ENCODE assay signal across 23 cellular contexts in the genomic region with DNA sequence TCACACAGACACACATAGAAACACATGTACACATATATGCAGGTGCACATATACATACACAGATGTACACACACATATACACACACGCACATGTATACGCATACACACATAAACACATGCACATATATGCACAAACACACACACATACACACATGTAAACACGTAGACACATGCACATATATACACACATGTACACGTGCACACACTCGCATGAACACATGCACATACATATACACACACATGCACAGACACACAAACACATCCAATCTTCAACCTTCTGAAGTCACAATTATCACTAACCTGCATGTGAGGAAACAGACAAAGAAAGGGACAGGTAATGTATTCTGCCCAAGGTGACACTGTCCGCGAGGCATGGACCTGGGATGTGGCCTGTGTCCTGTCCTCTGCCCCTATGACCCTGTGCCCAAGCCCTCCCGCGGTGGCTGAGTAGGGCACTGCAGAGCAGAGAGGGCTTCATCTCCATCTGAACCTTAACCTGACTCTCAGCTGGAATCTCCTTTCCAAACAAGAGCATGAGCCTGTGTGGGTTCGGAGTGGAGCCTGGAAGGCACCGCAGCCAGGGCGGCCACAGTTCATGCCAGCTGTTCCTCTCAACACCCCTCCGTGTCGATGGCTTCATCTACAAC.
DNase-seq lines count a peak whose midpoint lies in the region; ATAC-seq, FAIRE-seq and TF ChIP-seq lines count a peak whose summit lies in the region.
"Had no signal": no experiment of that assay in that cellular context is flagged by ENCODE, and none has a peak within 500 bp of the region (broad histone marks: within the 10 kb centered on the region; RNA-seq: fewer than 3 reads in every experiment).

No MANE protein-coding gene starts in this region.

- no peak overlapping the region for H3K27ac Mint-ChIP-seq in natural killer cell treated with Interleukin-12 subunit alpha and Interleukin-12 subunit beta and Interleukin-15 and Interleukin-18, amount 100 ng/mL, for 72 hours
- no peak overlapping the region for H3K27ac Mint-ChIP-seq in natural killer cell
- H3K27ac Mint-ChIP-seq in activated CD4-positive, alpha-beta T cell treated with anti-CD3 and anti-CD28 coated beads, Interleukin-2, amount 10 ng/mL, durations not matched to agents 7 days and 5 days: no peak overlapping the region
- H3K27ac Mint-ChIP-seq: B cell; CD4-positive, alpha-beta T cell; CD8-positive, alpha-beta T cell had no signal

- no peak overlapping the region for H3K23ac ChIP-seq in H1 (ENCODE audit: insufficient read length)

- H4K91ac ChIP-seq in H1 (replicated peaks; ENCODE audit: insufficient read length, low read length): no peak overlapping the region

- no peak overlapping the region for H4K5ac ChIP-seq in H1 (ENCODE audit: insufficient read length, low read depth, low read length)

- TF ChIP-seq POLR2A in H1 (IDR thresholded peaks at IDR 0.05; ENCODE audit: control extremely low read depth in 1 of 2, low read depth in 2 of 2, low read length in 2 of 2): no peak

- intact Hi-C loops in natural killer cell (cut with micrococcal nuclease) (no loop called here), ascending aorta (cut with DNase I) (no loop called here)

- no peaks in the 10 kb centered on the region for H3K4me1 Mint-ChIP-seq in natural killer cell treated with Interleukin-12 subunit alpha and Interleukin-12 subunit beta and Interleukin-15 and Interleukin-18, amount 100 ng/mL, for 72 hours (ENCODE audit: low read depth in 2 of 2)
- no peaks in the 10 kb centered on the region for H3K4me1 Mint-ChIP-seq in natural killer cell
- no peaks in the 10 kb centered on the region for H3K4me1 Mint-ChIP-seq in activated CD4-positive, alpha-beta T cell treated with anti-CD3 and anti-CD28 coated beads, Interleukin-2, amount 10 ng/mL, durations not matched to agents 7 days and 5 days

- no peak for DNase-seq in natural killer cell treated with Interleukin-12 subunit alpha and Interleukin-12 subunit beta and Interleukin-15 and Interleukin-18, amount 100 ng/mL, for 72 hours (ENCODE audit: low spot score)
- DNase-seq in natural killer cell (no peak), H1 (ENCODE audit: low read depth in 1 of 2, low spot score in 2 of 2) (no peak), ascending aorta (ENCODE audit: low spot score in 2 of 2) (no peak)
- DNase-seq in activated CD4-positive, CD25-positive, alpha-beta regulatory T cell (lab: John Stamatoyannopoulos, UW): no peak
- no peak for DNase-seq in activated CD4-positive, alpha-beta T cell treated with anti-CD3 and anti-CD28 coated beads, Interleukin-2, amount 10 ng/mL, durations not matched to agents 7 days and 5 days
- DNase-seq: 8988T; AML-193; Caco-2; Calu3; CD4-positive, alpha-beta T cell; CD8-positive, alpha-beta T cell; DMS79 treated with DMSO at 0.1 percent for 48 hours; GF-D8 had no signal

- H2BK5ac ChIP-seq in H1 (ENCODE audit: low read depth, low read length): 0 out of 2 replicates have a peak overlapping the region, but pooled peaks have one; percentile 19

- no peak overlapping the region for H3K56ac ChIP-seq in H1 (replicated peaks; ENCODE audit: insufficient read length, low read depth, low read length)

- no peaks in the 10 kb centered on the region for H3K4me1 ChIP-seq in HEK293 (ENCODE audit: control insufficient read depth, insufficient read depth, low read length)
- no peaks in the 10 kb centered on the region; a peak in 1 of 7 replicates for H3K4me1 ChIP-seq in H1 (replicated peaks in 1 of 4; ENCODE audit: control insufficient read depth in 3 of 4, insufficient read depth in 4 of 4, low read length in 3 of 4)
- no peaks in the 10 kb centered on the region for H3K4me1 ChIP-seq in ascending aorta
- H3K4me1 ChIP-seq: Caco-2 had no signal

- FAIRE-seq in H1 (lab: Jason Lieb, UNC): no peak
- FAIRE-seq: A204.1, D721Med, G401.6, GM12891, GM19239 had no signal

- H3K4me3 ChIP-seq in HEK293 (ENCODE audit: low read depth, low read length): no peak overlapping the region
- no peak overlapping the region for H3K4me3 ChIP-seq in H1 (ENCODE audit: extremely low read depth in 1 of 4, insufficient read depth in 2 of 4, low read depth in 3 of 4, low read length in 4 of 4)
- H3K4me3 ChIP-seq in ascending aorta: no peak overlapping the region
- H3K4me3 ChIP-seq: BLaER1 treated with 17β-estradiol and CSF1 and Interleukin-3, amounts not matched to agents 10 nM and 100 nM had no signal

- no peak overlapping the region for H2BK15ac ChIP-seq in H1 (ENCODE audit: low read length)

- no peak for TF ChIP-seq EP300 in H1 (IDR thresholded peaks at IDR 0.05; ENCODE audit: borderline replicate concordance in 1 of 2, low read depth in 2 of 2, low read length in 2 of 2)

- CTCF ChIA-PET in HEK293 (lab: Yijun Ruan, JAX): no interaction called here
- CTCF ChIA-PET in H1 (lab: Charles Lee; ENCODE audit: partially characterized antibody): interaction anchor here (0.6 kb wide), 1 partner anchor 1040 kb away, joined by 3 read pairs; no protein-coding TSS in a partner anchor
- CTCF ChIA-PET in activated CD4-positive, alpha-beta T cell treated with anti-CD3 and anti-CD28 coated beads, Interleukin-2, amount 10 ng/mL, durations not matched to agents 7 days and 5 days (lab: Charles Lee): interaction anchor here (0.6 kb wide), 1 partner anchor 1345 kb away, joined by 3 read pairs; no protein-coding TSS in a partner anchor

- no peak for TF ChIP-seq CTCF in natural killer cell (IDR thresholded peaks at IDR 0.05)
- no peak for TF ChIP-seq CTCF in HEK293 (tag by site-specific recombination; IDR thresholded peaks at IDR 0.05)
- TF ChIP-seq CTCF in H1 (IDR thresholded peaks at IDR 0.05; ENCODE audit: control extremely low read depth in 1 of 3, insufficient read depth in 1 of 3, low read depth in 1 of 3, low read length in 3 of 3): no peak
- no peak for TF ChIP-seq CTCF in ascending aorta (IDR thresholded peaks at IDR 0.05)

- H2BK20ac ChIP-seq in H1 (ENCODE audit: low read length): no peak overlapping the region

- no peaks in the 10 kb centered on the region for H3K27me3 Mint-ChIP-seq in natural killer cell treated with Interleukin-12 subunit alpha and Interleukin-12 subunit beta and Interleukin-15 and Interleukin-18, amount 100 ng/mL, for 72 hours
- no peaks in the 10 kb centered on the region for H3K27me3 Mint-ChIP-seq in natural killer cell (ENCODE audit: low read depth in 2 of 2)
- no peaks in the 10 kb centered on the region for H3K27me3 Mint-ChIP-seq in activated CD4-positive, alpha-beta T cell treated with anti-CD3 and anti-CD28 coated beads, Interleukin-2, amount 10 ng/mL, durations not matched to agents 7 days and 5 days
- H3K27me3 Mint-ChIP-seq: CD4-positive, alpha-beta T cell had no signal

- no peak overlapping the region for H3K18ac ChIP-seq in H1 (ENCODE audit: extremely low read depth, low read length)

- H3K4ac ChIP-seq in H1 (replicated peaks; ENCODE audit: insufficient read length, low read depth, low read length): no peak overlapping the region

- POLR2A ChIA-PET in HEK293 (lab: Yijun Ruan, JAX) (no interaction called here), H1 (lab: Charles Lee; ENCODE audit: partially characterized antibody) (no interaction called here)
- POLR2A ChIA-PET in activated CD4-positive, alpha-beta T cell treated with anti-CD3 and anti-CD28 coated beads, Interleukin-2, amount 10 ng/mL, durations not matched to agents 7 days and 5 days (lab: Charles Lee): no interaction called here

- no peak for TF ChIP-seq RAD21 in H1 (IDR thresholded peaks at IDR 0.05 in 1 of 2, conservative IDR thresholded peaks at IDR 0.05 in 1 of 2; ENCODE audit: low read depth in 2 of 2, low read length in 2 of 2)

- H3K4me2 ChIP-seq in H1 (ENCODE audit: insufficient read depth in 1 of 2, low read depth in 2 of 2, low read length in 2 of 2): no peak overlapping the region
- H3K4me2 ChIP-seq: BLaER1 treated with 17β-estradiol and CSF1 and Interleukin-3, amounts not matched to agents 10 nM and 100 nM had no signal

- peak; percentile 20 to 29 for ATAC-seq in natural killer cell treated with Interleukin-12 subunit alpha and Interleukin-12 subunit beta and Interleukin-15 and Interleukin-18, amount 100 ng/mL, for 72 hours
- ATAC-seq in natural killer cell: no peak
- ATAC-seq: CD8-positive, alpha-beta T cell had no signal

- H3K14ac ChIP-seq in H1 (ENCODE audit: insufficient read length): no peak overlapping the region

- H4K8ac ChIP-seq in H1 (ENCODE audit: extremely low read depth, insufficient read depth, low read length): no peak overlapping the region

- no peak overlapping the region for H2AFZ ChIP-seq in H1 (ENCODE audit: low read length)

- H3K9ac ChIP-seq in H1 (replicated peaks in 1 of 4; ENCODE audit: extremely low read depth in 1 of 4, low read depth in 3 of 4, low read length in 3 of 4): no peak overlapping the region
- H3K9ac ChIP-seq: BLaER1 treated with 17β-estradiol and CSF1 and Interleukin-3, amounts not matched to agents 10 nM and 100 nM had no signal

- no peaks in the 10 kb centered on the region for H4K20me1 ChIP-seq in H1 (replicated peaks in 1 of 2; ENCODE audit: control insufficient read depth in 1 of 2, insufficient read depth in 2 of 2, low read length in 2 of 2)
- H4K20me1 ChIP-seq: BLaER1 treated with 17β-estradiol and CSF1 and Interleukin-3, amounts not matched to agents 10 nM and 100 nM had no signal

- H3K4me3 Mint-ChIP-seq in natural killer cell treated with Interleukin-12 subunit alpha and Interleukin-12 subunit beta and Interleukin-15 and Interleukin-18, amount 100 ng/mL, for 72 hours: no peak overlapping the region
- no peak overlapping the region for H3K4me3 Mint-ChIP-seq in natural killer cell
- no peak overlapping the region for H3K4me3 Mint-ChIP-seq in activated CD4-positive, alpha-beta T cell treated with anti-CD3 and anti-CD28 coated beads, Interleukin-2, amount 10 ng/mL, durations not matched to agents 7 days and 5 days
- H3K4me3 Mint-ChIP-seq: B cell; CD4-positive, alpha-beta T cell; CD8-positive, alpha-beta T cell had no signal

- H3K27me3 ChIP-seq in H1 (replicated peaks in 1 of 4; ENCODE audit: control insufficient read depth in 3 of 4, extremely low read depth in 1 of 4, insufficient read depth in 3 of 4, low read length in 3 of 4): no peaks in the 10 kb centered on the region
- H3K27me3 ChIP-seq in ascending aorta: no peaks in the 10 kb centered on the region
- H3K27me3 ChIP-seq: BLaER1 treated with 17β-estradiol and CSF1 and Interleukin-3, amounts not matched to agents 10 nM and 100 nM had no signal

- H3K9me3 ChIP-seq in HEK293 (ENCODE audit: control insufficient read depth, insufficient read depth, low read depth, low read length) (no peaks in the 10 kb centered on the region), H1 (ENCODE audit: insufficient read depth in 2 of 2, low read depth in 1 of 2, low read length in 1 of 2) (no peaks in the 10 kb centered on the region), ascending aorta (no peaks in the 10 kb centered on the region)
- H3K9me3 ChIP-seq: Caco-2 had no signal

- no peak overlapping the region for H2BK12ac ChIP-seq in H1 (ENCODE audit: low read depth, low read length)

- H3K9me3 Mint-ChIP-seq in natural killer cell treated with Interleukin-12 subunit alpha and Interleukin-12 subunit beta and Interleukin-15 and Interleukin-18, amount 100 ng/mL, for 72 hours: peaks cover 3% of the 10 kb centered on the region
- H3K9me3 Mint-ChIP-seq in natural killer cell: no peaks in the 10 kb centered on the region
- H3K9me3 Mint-ChIP-seq in activated CD4-positive, alpha-beta T cell treated with anti-CD3 and anti-CD28 coated beads, Interleukin-2, amount 10 ng/mL, durations not matched to agents 7 days and 5 days: no peaks in the 10 kb centered on the region

- no peak overlapping the region for H2AK5ac ChIP-seq in H1 (ENCODE audit: low read depth, low read length)

- no peaks in the 10 kb centered on the region for H3K36me3 Mint-ChIP-seq in natural killer cell treated with Interleukin-12 subunit alpha and Interleukin-12 subunit beta and Interleukin-15 and Interleukin-18, amount 100 ng/mL, for 72 hours
- no peaks in the 10 kb centered on the region for H3K36me3 Mint-ChIP-seq in natural killer cell
- H3K36me3 Mint-ChIP-seq in activated CD4-positive, alpha-beta T cell treated with anti-CD3 and anti-CD28 coated beads, Interleukin-2, amount 10 ng/mL, durations not matched to agents 7 days and 5 days (ENCODE audit: low read depth): no peaks in the 10 kb centered on the region
- H3K36me3 Mint-ChIP-seq: CD8-positive, alpha-beta T cell had no signal

- WGBS in H1 (ENCODE audit: extremely low coverage in 1 of 2, insufficient coverage in 1 of 2, insufficient read length in 1 of 2, insufficient replicate concordance in 2 of 2, low coverage in 1 of 2, low lambda C conversion rate in 2 of 2, missing lambda C conversion rate in 1 of 2), 2 experiments: 92% methylated on average over 14 of the region's 14 CpGs; no CpG with 5 or more reads in 1 of the 2 experiments

- no peaks in the 10 kb centered on the region for H3K79me2 ChIP-seq in H1 (ENCODE audit: control insufficient read depth in 1 of 2, insufficient read depth in 2 of 2, low read length in 2 of 2)

- no peak overlapping the region for H3K27ac ChIP-seq in HEK293 (ENCODE audit: extremely low read depth, low read depth, low read length)
- no peak overlapping the region for H3K27ac ChIP-seq in H1 (ENCODE audit: low read depth, low read length)
- no peak overlapping the region for H3K27ac ChIP-seq in ascending aorta
- H3K27ac ChIP-seq: BLaER1 treated with 17β-estradiol and CSF1 and Interleukin-3, amounts not matched to agents 10 nM and 100 nM; C4-2B had no signal

- H3K79me1 ChIP-seq in H1 (ENCODE audit: low read depth, low read length): no peaks in the 10 kb centered on the region

- no peaks in the 10 kb centered on the region for H3K23me2 ChIP-seq in H1 (ENCODE audit: low read depth, low read length)

- H3K36me3 ChIP-seq in HEK293 (ENCODE audit: control insufficient read depth in 2 of 2, insufficient read depth in 1 of 2, low read length in 2 of 2) (peaks cover 0 to 6% of the 10 kb centered on the region in 2 experiments; a peak in 1 of 3 replicates), H1 (ENCODE audit: control insufficient read depth in 2 of 4, insufficient read depth in 4 of 4, low read length in 3 of 4) (no peaks in the 10 kb centered on the region), ascending aorta (peaks cover 7 to 21% of the 10 kb centered on the region in 2 donors)
- H3K36me3 ChIP-seq: BLaER1 treated with 17β-estradiol and CSF1 and Interleukin-3, amounts not matched to agents 10 nM and 100 nM had no signal

- H2BK120ac ChIP-seq in H1 (replicated peaks; ENCODE audit: low read depth, low read length): no peak overlapping the region

Comparison
In these comparisons a context has a peak if more than half of its experiments do, and no peak if none do; other contexts are left out.
1. ATAC-seq: peak in natural killer cell treated with Interleukin-12 subunit alpha and Interleukin-12 subunit beta and Interleukin-15 and Interleukin-18, amount 100 ng/mL, for 72 hours (2 of 2); none in natural killer cell (0 of 3).